8 cellular contexts compared by ENCODE assay signal in genomic region chr5:53560506-53561191, GRCh38. TPM values are rescaled to one million over a fixed set of nuclear protein-coding genes. Genes with fewer than 3 reads are reported as not detected.
A peak's percentile ranks its signal among the peaks of the same experiment; 100 is the strongest.
DNase-seq lines count a peak whose midpoint lies in the region; ATAC-seq and TF ChIP-seq lines count a peak whose summit lies in the region.

Gene NDUFS4, plus strand, starts transcription at chr5:53560639. Its CDS starts 24 bp downstream, at chr5:53560663.

- no peaks in the 10 kb centered on the region for H3K27me3 ChIP-seq in lung (ENCODE audit: control insufficient read depth, insufficient read depth)

- H3K27ac Mint-ChIP-seq in activated CD8-positive, alpha-beta T cell treated with anti-CD3 and anti-CD28 coated beads, Interleukin-2, amount 10 ng/mL, durations not matched to agents 7 days and 5 days = peak within 1 kb of the TSS; percentile 95

- ATAC-seq in GM19395 (IDR thresholded peaks at IDR 0.05; ENCODE audit: unreplicated experiment) (peak; percentile 96), HG03565 (IDR thresholded peaks at IDR 0.05; ENCODE audit: unreplicated experiment) (peak; percentile 81), lung (ENCODE audit: insufficient read depth, low FRiP score) (peak; percentile 98)
- peak; percentile 96 for ATAC-seq in activated CD8-positive, alpha-beta T cell treated with anti-CD3 and anti-CD28 coated beads, Interleukin-2, amount 10 ng/mL, durations not matched to agents 7 days and 5 days

- CTCF ChIA-PET in activated CD8-positive, alpha-beta T cell treated with anti-CD3 and anti-CD28 coated beads, Interleukin-2, amount 10 ng/mL, durations not matched to agents 7 days and 5 days (lab: Charles Lee) = no interaction called here

- WGBS in lung, 2 donors = 0 to 1% methylated on average over 30 of the region's 30 CpGs

- DNase-seq in NCI-H82 (lab: John Stamatoyannopoulos, UW) = peak; percentile 84
- peak; percentile 90 for DNase-seq in activated CD8-positive, alpha-beta T cell treated with anti-CD3 and anti-CD28 coated beads, Interleukin-2, amount 10 ng/mL, durations not matched to agents 7 days and 5 days
- DNase-seq in effector CD8-positive, alpha-beta T cell (lab: John Stamatoyannopoulos, UW) = peak; percentile 39
- peak; percentile 85 for DNase-seq in lung (ENCODE audit: low spot score)
- peak; percentile 47 to 62 (median 60) for DNase-seq in stimulated activated CD4-positive, alpha-beta T cell treated with anti-CD3 and anti-CD28 coated beads, TNF-alpha, amount 100 ng/mL, for 4 hours (ENCODE audit: low read depth in 3 of 3)

- peaks cover 10% of the 10 kb centered on the region for H3K9me3 Mint-ChIP-seq in activated CD8-positive, alpha-beta T cell treated with anti-CD3 and anti-CD28 coated beads, Interleukin-2, amount 10 ng/mL, durations not matched to agents 7 days and 5 days (ENCODE audit: insufficient read depth)

- peaks cover 0 to 3% of the 10 kb centered on the region in 2 donors for H3K36me3 ChIP-seq in lung (ENCODE audit: control insufficient read depth in 2 of 2, insufficient read depth in 2 of 2, low read length in 2 of 2)

- H3K4me3 Mint-ChIP-seq in activated CD8-positive, alpha-beta T cell treated with anti-CD3 and anti-CD28 coated beads, Interleukin-2, amount 10 ng/mL, durations not matched to agents 7 days and 5 days = peak within 1 kb of the TSS; percentile 97

- peaks cover 23% of the 10 kb centered on the region for H3K4me1 Mint-ChIP-seq in activated CD8-positive, alpha-beta T cell treated with anti-CD3 and anti-CD28 coated beads, Interleukin-2, amount 10 ng/mL, durations not matched to agents 7 days and 5 days (ENCODE audit: low read depth)

- POLR2A ChIA-PET in activated CD8-positive, alpha-beta T cell treated with anti-CD3 and anti-CD28 coated beads, Interleukin-2, amount 10 ng/mL, durations not matched to agents 7 days and 5 days (lab: Charles Lee) = no interaction called here

- peak within 1 kb of the TSS; percentile 72 for H3K4me3 ChIP-seq in lung

- peaks cover 11% of the 10 kb centered on the region for H3K27me3 Mint-ChIP-seq in activated CD8-positive, alpha-beta T cell treated with anti-CD3 and anti-CD28 coated beads, Interleukin-2, amount 10 ng/mL, durations not matched to agents 7 days and 5 days (ENCODE audit: low read depth)

- no peaks in the 10 kb centered on the region for H3K9me3 ChIP-seq in lung (ENCODE audit: control insufficient read depth in 2 of 2, insufficient read depth in 1 of 2, low read length in 1 of 2)

- no peak for TF ChIP-seq CTCF in C4-2B (conservative IDR thresholded peaks at IDR 0.05)
- no peak for TF ChIP-seq CTCF in lung (IDR thresholded peaks at IDR 0.05; ENCODE audit: control extremely low read depth, extremely low read depth)

- H3K4me1 ChIP-seq in lung (ENCODE audit: control insufficient read depth in 2 of 2, insufficient read depth in 2 of 2, low read length in 2 of 2) = peaks cover 5 to 12% of the 10 kb centered on the region in 2 donors

- peak within 1 kb of the TSS; percentile 90 for H3K27ac ChIP-seq in C4-2B
- H3K27ac ChIP-seq in lung (ENCODE audit: low read depth in 1 of 2, low read length in 1 of 2) = peak within 1 kb of the TSS; percentile 83 to 96

- H3K36me3 Mint-ChIP-seq in activated CD8-positive, alpha-beta T cell treated with anti-CD3 and anti-CD28 coated beads, Interleukin-2, amount 10 ng/mL, durations not matched to agents 7 days and 5 days (ENCODE audit: low read depth) = peaks cover 12% of the 10 kb centered on the region

RNA-seq across cellular contexts. Expression of gene NDUFS4, which starts in this region (rescaled TPM):
- 10 to 100 TPM; 53.0 to 53.4 TPM for total RNA-seq in activated CD8-positive, alpha-beta T cell treated with anti-CD3 and anti-CD28 coated beads, Interleukin-2, amount 10 ng/mL, durations not matched to agents 7 days and 5 days
- 10 to 100 TPM; 45.7 to 96.1 TPM for total RNA-seq in lung
- polyA plus RNA-seq in lung = 10 to 100 TPM; 60.1 to 63.5 TPM

Comparison
In these comparisons a context has a peak if more than half of its experiments do, and no peak if none do; other contexts are left out.
1. Peak in every context shown above with its lines: DNase-seq, ATAC-seq, H3K4me3 ChIP-seq and H3K27ac ChIP-seq.
2. DNase-seq: peak in every context shown above with its lines; median percentile 90 in activated CD8-positive, alpha-beta T cell treated with anti-CD3 and anti-CD28 coated beads, Interleukin-2, amount 10 ng/mL, durations not matched to agents 7 days and 5 days; 85 in lung; 84 in NCI-H82; 60 in stimulated activated CD4-positive, alpha-beta T cell treated with anti-CD3 and anti-CD28 coated beads, TNF-alpha, amount 100 ng/mL, for 4 hours; 39 in effector CD8-positive, alpha-beta T cell.